In the genomic region with DNA sequence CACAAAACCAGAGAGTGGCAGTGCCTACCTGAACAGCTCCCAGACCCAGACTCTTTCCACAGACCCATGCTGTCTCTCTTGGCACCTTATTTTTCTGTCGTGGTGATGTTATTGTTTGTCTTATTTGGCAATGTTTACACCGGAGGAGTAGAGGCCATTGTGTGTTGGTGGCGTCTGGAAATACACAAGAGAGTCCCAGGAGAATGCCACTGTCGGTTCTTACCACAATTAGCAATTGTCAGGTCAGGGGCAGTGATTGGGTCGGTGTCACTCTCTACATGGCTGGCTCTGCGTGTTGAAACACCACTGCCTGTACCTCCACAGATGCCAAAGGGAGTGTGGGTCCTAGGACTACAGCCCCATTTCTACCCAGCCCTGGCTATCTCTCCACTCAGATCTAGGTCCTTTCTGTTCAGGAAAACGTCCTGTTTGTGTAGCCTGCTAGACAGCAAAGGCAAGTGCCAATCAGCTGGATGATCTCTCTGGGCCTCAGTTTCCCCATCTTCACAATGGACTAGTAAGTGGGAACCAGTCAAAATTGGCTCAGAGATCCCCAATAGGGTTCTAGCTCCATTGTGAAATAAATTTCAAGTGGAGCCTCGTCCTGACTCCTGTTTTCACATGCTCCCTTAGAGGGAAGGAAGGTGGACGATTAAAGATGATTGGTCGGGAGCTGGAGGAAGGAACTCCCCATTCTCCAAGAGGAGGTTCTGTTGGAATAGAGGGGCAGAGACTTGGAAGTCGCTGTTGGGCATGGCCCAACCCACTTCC, we compare ENCODE assay signal across 11 cellular contexts. TPM values are rescaled to one million over a fixed set of nuclear protein-coding genes. Genes with fewer than 3 reads are reported as not detected.
DNase-seq lines count a peak whose midpoint lies in the region; ATAC-seq and TF ChIP-seq lines count a peak whose summit lies in the region.
"Had no signal": no experiment of that assay in that cellular context is flagged by ENCODE, and none has a peak within 500 bp of the region (broad histone marks: within the 10 kb centered on the region; RNA-seq: fewer than 3 reads in every experiment).

No MANE protein-coding gene starts in this region.

- intact Hi-C loops in PC-3 (cut with micrococcal nuclease) (loop anchor here (2.0 kb wide), 1 partner anchor 23 kb away; no protein-coding TSS in a partner anchor), thyroid gland (cut with DNase I) (no loop called here), posterior cingulate gyrus (cut with DNase I) (no loop called here)

- H3K27ac ChIP-seq in PC-3 (ENCODE audit: low read length): peak overlapping the region; percentile 92
- peak overlapping the region; percentile 74 for H3K27ac ChIP-seq in muscle layer of duodenum (ENCODE audit: low read length)
- H3K27ac ChIP-seq in thyroid gland: peak overlapping the region; percentile 46 to 88 (median 67)
- H3K27ac ChIP-seq: HL-60 had no signal

- no TSS peak for BruUV-seq in PC-3 (replicated peaks; lab: Mats Ljungman, UMichigan)

- H3K4me2 ChIP-seq in PC-3 (ENCODE audit: low read length): peak overlapping the region; percentile 51

- H3K4me1 ChIP-seq in PC-3 (ENCODE audit: insufficient read depth, low read length) (peaks cover 68% of the 10 kb centered on the region), muscle layer of duodenum (ENCODE audit: control insufficient read depth in 1 of 2, insufficient read depth in 2 of 2, low read length in 2 of 2) (peaks cover 5 to 27% of the 10 kb centered on the region in 2 donors), thyroid gland (peaks cover 28 to 67% of the 10 kb centered on the region in 2 donors)

- peaks cover 82% of the 10 kb centered on the region for H3K79me2 ChIP-seq in PC-3 (ENCODE audit: low read length)

- peaks cover 3% of the 10 kb centered on the region for H3K9me3 Mint-ChIP-seq in chondrocyte (ENCODE audit: low read depth)

- no peak for ATAC-seq in PC-3

- H3K4me3 ChIP-seq in PC-3 (ENCODE audit: low read length) (no peak overlapping the region), muscle layer of duodenum (ENCODE audit: low read depth in 1 of 2, low read length in 2 of 2) (no peak overlapping the region), thyroid gland (replicated peaks in 1 of 3) (no peak overlapping the region)

- H3K27me3 Mint-ChIP-seq in chondrocyte (ENCODE audit: low read depth): no peaks in the 10 kb centered on the region

- peak overlapping the region; percentile 61 for H3K9ac ChIP-seq in PC-3 (ENCODE audit: low read length)

- 72 to 73% methylated on average over 11 of the region's 11 CpGs for WGBS in thyroid gland, 2 donors

- no peak for TF ChIP-seq POLR2A in thyroid gland (IDR thresholded peaks at IDR 0.05)

- no peaks in the 10 kb centered on the region for H3K9me2 ChIP-seq in PC-3 (replicated peaks; ENCODE audit: low read length)

- DNase-seq in PC-3: no peak
- no peak for DNase-seq in chondrocyte (ENCODE audit: low spot score)
- no peak for DNase-seq in thyroid gland
- DNase-seq in posterior cingulate gyrus: no peak
- no peak for DNase-seq in NCI-H2171 treated with DMSO at 0.1 percent for 48 hours (lab: John Stamatoyannopoulos, UW)
- DNase-seq in MV-4-11 (lab: John Stamatoyannopoulos, UW): no peak
- DNase-seq: MM.1S, NCI-H510A, SHP77 had no signal

- H3K9me3 ChIP-seq in PC-3 (ENCODE audit: low read length) (no peaks in the 10 kb centered on the region), muscle layer of duodenum (ENCODE audit: control insufficient read depth in 1 of 2, low read length in 2 of 2) (no peaks in the 10 kb centered on the region), thyroid gland (no peaks in the 10 kb centered on the region)

- CTCF ChIA-PET in PC-3 (lab: Charles Lee): no interaction called here

- POLR2A ChIA-PET in PC-3 (lab: Charles Lee; ENCODE audit: unreplicated experiment): interaction anchor here (0.6 kb wide), 1 partner anchor 45 kb away, joined by 3 read pairs; no protein-coding TSS in a partner anchor

- peak overlapping the region; percentile 94 for H3K27ac Mint-ChIP-seq in chondrocyte (ENCODE audit: unreplicated experiment)

- no peak overlapping the region for H3K4me3 Mint-ChIP-seq in chondrocyte (ENCODE audit: unreplicated experiment)

- H4K20me1 ChIP-seq in PC-3 (ENCODE audit: low read length): no peaks in the 10 kb centered on the region

- peaks cover 1% of the 10 kb centered on the region for H3K36me3 Mint-ChIP-seq in chondrocyte (ENCODE audit: low read depth)

- H2AFZ ChIP-seq in PC-3 (ENCODE audit: low read length): no peak overlapping the region

- H3F3A ChIP-seq in PC-3 (ENCODE audit: low read length, unreplicated experiment): peaks cover 7% of the 10 kb centered on the region

- H3K27me3 ChIP-seq in PC-3 (ENCODE audit: low read length) (no peaks in the 10 kb centered on the region), muscle layer of duodenum (ENCODE audit: low read depth, low read length) (no peaks in the 10 kb centered on the region), thyroid gland (no peaks in the 10 kb centered on the region)

- TF ChIP-seq CTCF in PC-3 (conservative IDR thresholded peaks at IDR 0.05; ENCODE audit: low read depth, low read length) (no peak), chondrocyte (IDR thresholded peaks at IDR 0.05) (no peak), thyroid gland (IDR thresholded peaks at IDR 0.05) (no peak)

- peaks cover 9% of the 10 kb centered on the region; the same call in 1 of the 2 replicates for H3K36me3 ChIP-seq in PC-3 (ENCODE audit: low read depth, low read length)
- no peaks in the 10 kb centered on the region for H3K36me3 ChIP-seq in muscle layer of duodenum (ENCODE audit: control insufficient read depth in 1 of 2, insufficient read depth in 2 of 2, low read length in 2 of 2)
- H3K36me3 ChIP-seq in thyroid gland: no peaks in the 10 kb centered on the region

- peaks cover 54% of the 10 kb centered on the region for H3K4me1 Mint-ChIP-seq in chondrocyte (ENCODE audit: low read depth)

RNA-seq across cellular contexts. Expression of a gene that starts 17.0 kb away (rescaled TPM):
- total RNA-seq in PC-3 (2014; rRNA removed): 43.2 and 77.0 TPM in 2 replicates
- 14.5 to 126 TPM (median 122 TPM) in 3 replicates for total RNA-seq in chondrocyte
- total RNA-seq in thyroid gland: 100 to 1,000 TPM; 124 to 563 (median 182) TPM
